In genomic region chr7:2832441-2832840, GRCh38 we compare ENCODE assay signal across 23 cellular contexts. TPM values are rescaled to one million over a fixed set of nuclear protein-coding genes. Genes with fewer than 3 reads are reported as not detected.
DNase-seq lines count a peak whose midpoint lies in the region; TF ChIP-seq lines count a peak whose summit lies in the region.
"Had no signal": no experiment of that assay in that cellular context is flagged by ENCODE, and none has a peak within 500 bp of the region (broad histone marks: within the 10 kb centered on the region; RNA-seq: fewer than 3 reads in every experiment).

No MANE protein-coding gene starts in this region.

- CTCF ChIA-PET in HEK293T (lab: Yijun Ruan, JAX) = interaction anchor here (0.6 kb wide), 1 partner anchor 72 kb away, joined by 3 read pairs; no protein-coding TSS in a partner anchor

- peaks cover 0 to 4% (median 0%) of the 10 kb centered on the region in 7 donors for H3K9me3 Mint-ChIP-seq in CD14-positive monocyte
- H3K9me3 Mint-ChIP-seq in glutamatergic neuron (ENCODE audit: unreplicated experiment) = peaks cover 6% of the 10 kb centered on the region
- H3K9me3 Mint-ChIP-seq: CD8-positive, alpha-beta T cell had no signal

- DNase-seq in CD14-positive monocyte (ENCODE audit: low spot score) (peak; percentile 23), glutamatergic neuron (no peak), sigmoid colon (peak; percentile 43), GM19240 (ENCODE audit: insufficient read length, low spot score) (no peak), nucleus accumbens (lab: John Stamatoyannopoulos, UW) (no peak), HEK293T (ENCODE audit: extremely low spot score) (no peak)
- DNase-seq: 8988T; Calu3; CD8-positive, alpha-beta T cell; DMS153; GOT3; MG63; NCI-H1092; NCI-H1436; NCI-H187 treated with DMSO at 0.1 percent for 48 hours; NCI-H510A; NK-92 treated with Interleukin-12 subunit alpha and Interleukin-12 subunit beta, amount 100 ng/mL, for 24 hours; SHP77 treated with DMSO at 0.1 percent for 48 hours; SK-N-SH had no signal

- H3K27me3 Mint-ChIP-seq in CD14-positive monocyte (ENCODE audit: low read depth in 3 of 3) (peaks cover 0 to 2% (median 0%) of the 10 kb centered on the region in 3 donors), glutamatergic neuron (ENCODE audit: unreplicated experiment) (peaks cover 1% of the 10 kb centered on the region)

- WGBS in sigmoid colon, 2 donors = 95 to 97% methylated on average over 13 of the region's 13 CpGs

- no peaks in the 10 kb centered on the region for H3K9me3 ChIP-seq in sigmoid colon
- H3K9me3 ChIP-seq: MG63, SK-N-SH had no signal

- TF ChIP-seq CTCF in CD14-positive monocyte (IDR thresholded peaks at IDR 0.05) = no peak
- no peak for TF ChIP-seq CTCF in VCaP (conservative IDR thresholded peaks at IDR 0.05)
- no peak for TF ChIP-seq CTCF in glutamatergic neuron (IDR thresholded peaks at IDR 0.05; ENCODE audit: partially characterized antibody, unreplicated experiment)
- no peak for TF ChIP-seq CTCF in sigmoid colon (IDR thresholded peaks at IDR 0.05)

- H3K4me3 Mint-ChIP-seq in CD14-positive monocyte = no peak overlapping the region
- no peak overlapping the region for H3K4me3 Mint-ChIP-seq in glutamatergic neuron (ENCODE audit: unreplicated experiment)
- H3K4me3 Mint-ChIP-seq: CD8-positive, alpha-beta T cell had no signal

- H3K36me3 Mint-ChIP-seq in CD14-positive monocyte = peaks cover 39 to 66% of the 10 kb centered on the region in 2 donors
- peaks cover 5% of the 10 kb centered on the region for H3K36me3 Mint-ChIP-seq in glutamatergic neuron (ENCODE audit: unreplicated experiment)

- H3K27me3 ChIP-seq in sigmoid colon = no peaks in the 10 kb centered on the region
- H3K27me3 ChIP-seq: BLaER1 treated with 17β-estradiol and CSF1 and Interleukin-3, amounts not matched to agents 10 nM and 100 nM; MG63 had no signal

- H3K27ac ChIP-seq in VCaP (peak overlapping the region; percentile 81), sigmoid colon (no peak overlapping the region)
- H3K27ac ChIP-seq: BLaER1 treated with 17β-estradiol and CSF1 and Interleukin-3, amounts not matched to agents 10 nM and 100 nM; RWPE1 had no signal

- TF ChIP-seq POLR2A in sigmoid colon (IDR thresholded peaks at IDR 0.05) = no peak

- intact Hi-C loops in CD14-positive monocyte (cut with micrococcal nuclease) (no loop called here), sigmoid colon (cut with DNase I) (no loop called here)

- peaks cover 0 to 10% (median 0%) of the 10 kb centered on the region in 4 donors for H3K36me3 ChIP-seq in sigmoid colon

- H3K4me1 Mint-ChIP-seq in CD14-positive monocyte (peaks cover 10% of the 10 kb centered on the region), glutamatergic neuron (ENCODE audit: low read depth, unreplicated experiment) (peaks cover 45% of the 10 kb centered on the region)

- no peak for TF ChIP-seq EP300 in sigmoid colon (IDR thresholded peaks at IDR 0.05)

- no peak overlapping the region for H3K27ac Mint-ChIP-seq in CD14-positive monocyte
- H3K27ac Mint-ChIP-seq in glutamatergic neuron (ENCODE audit: unreplicated experiment) = peak overlapping the region; percentile 84
- H3K27ac Mint-ChIP-seq: CD8-positive, alpha-beta T cell had no signal

- POLR2A ChIA-PET in HEK293T (lab: Yijun Ruan, JAX) = no interaction called here

- peaks cover 0 to 13% (median 6%) of the 10 kb centered on the region in 4 donors for H3K4me1 ChIP-seq in sigmoid colon

- H3K4me3 ChIP-seq in sigmoid colon = no peak overlapping the region
- H3K4me3 ChIP-seq: BLaER1 treated with 17β-estradiol and CSF1 and Interleukin-3, amounts not matched to agents 10 nM and 100 nM; K562; MG63 had no signal

TF ChIP-seq in HEK293T, 16 proteins besides CTCF, POLR2A, EP300 and RAD21:
- TF ChIP-seq SUZ12 (IDR thresholded peaks at IDR 0.05) = no peak
- TF ChIP-seq CTBP1 (IDR thresholded peaks at IDR 0.05; ENCODE audit: borderline replicate concordance) = no peak
- TF ChIP-seq FOXK2 (IDR thresholded peaks at IDR 0.05) = no peak
- TF ChIP-seq L3MBTL2 (conservative IDR thresholded peaks at IDR 0.05) = no peak
- no peak for TF ChIP-seq SP1 (IDR thresholded peaks at IDR 0.05)
- TF ChIP-seq ELF4 (IDR thresholded peaks at IDR 0.05) = no peak
- TF ChIP-seq LEF1 (IDR thresholded peaks at IDR 0.05; ENCODE audit: borderline replicate concordance) = no peak
- no peak for TF ChIP-seq BHLHE40 (IDR thresholded peaks at IDR 0.05; ENCODE audit: borderline replicate concordance)
- TF ChIP-seq ZNF384 (IDR thresholded peaks at IDR 0.05) = no peak
- TF ChIP-seq FOXA1 (IDR thresholded peaks at IDR 0.05) = no peak

RNA-seq across cellular contexts. Expression of gene GNA12, which starts 11.7 kb away (rescaled TPM):
- polyA plus RNA-seq in CD14-positive monocyte (10 to 100 TPM in 1 of 2 donors, 1 to 10 TPM in 1; 3.4 to 10.6 TPM), sigmoid colon (10 to 100 TPM; 13.2 to 22.7 (median 18.6) TPM)
- total RNA-seq in glutamatergic neuron (ENCODE audit: unreplicated experiment) (66.2 TPM), sigmoid colon (10 to 100 TPM; 21.4 to 46.5 (median 24.6) TPM)

Comparison
In these comparisons a context has a peak if more than half of its experiments do, and no peak if none do; other contexts are left out.
1. DNase-seq: peak in CD14-positive monocyte (single experiment) and sigmoid colon (single experiment); none in glutamatergic neuron (single experiment), GM19240 (single experiment), nucleus accumbens (0 of 56) and HEK293T (single experiment).